Comparison of ENCODE assay signal across 22 cellular contexts in genomic region chr22:20043997-20044342, GRCh38. TPM values are rescaled to one million over a fixed set of nuclear protein-coding genes. Genes with fewer than 3 reads are reported as not detected.
DNase-seq lines count a peak whose midpoint lies in the region; ATAC-seq, FAIRE-seq and TF ChIP-seq lines count a peak whose summit lies in the region.
"Had no signal": no experiment of that assay in that cellular context is flagged by ENCODE, and none has a peak within 500 bp of the region (broad histone marks: within the 10 kb centered on the region; RNA-seq: fewer than 3 reads in every experiment).

No MANE protein-coding gene starts in this region.

- RAD21 ChIA-PET in GM12878 (lab: Charles Lee; ENCODE audit: unreplicated experiment): no interaction called here

- H3K36me3 ChIP-seq in GM12878 (ENCODE audit: control insufficient read depth in 2 of 2, insufficient read depth in 2 of 2, low read length in 1 of 2): peaks cover 0 to 6% of the 10 kb centered on the region in 2 experiments; a peak in 3 of 4 replicates
- H3K36me3 ChIP-seq in osteoblast (ENCODE audit: insufficient read depth, low read length): peaks cover 39% of the 10 kb centered on the region

- no peaks in the 10 kb centered on the region for H3K79me2 ChIP-seq in GM12878 (ENCODE audit: control insufficient read depth, insufficient read depth, low read length)
- peaks cover under 1% of the 10 kb centered on the region for H3K79me2 ChIP-seq in osteoblast (ENCODE audit: insufficient read depth, low read length)

- POLR2A ChIA-PET in GM12878 (lab: Charles Lee): no interaction called here

- FAIRE-seq in GM12878 (lab: Jason Lieb, UNC) (no peak), urothelium cell line (lab: Jason Lieb, UNC) (peak; percentile 98)
- FAIRE-seq: G401.6, GM19239, H1 had no signal

- intact Hi-C loops in GM12878 (cut with micrococcal nuclease; ENCODE audit: unreplicated experiment): no loop called here

- SMC1A ChIA-PET in GM12878 (lab: Charles Lee; ENCODE audit: uncharacterized antibody, unreplicated experiment): no interaction called here

- H3K27me3 ChIP-seq in GM12878 (replicated peaks in 1 of 2; ENCODE audit: control insufficient read depth in 2 of 2, insufficient read depth in 2 of 2, low read length in 1 of 2) (no peaks in the 10 kb centered on the region), osteoblast (ENCODE audit: insufficient read depth, low read length) (no peaks in the 10 kb centered on the region)
- H3K27me3 ChIP-seq: BLaER1 treated with 17β-estradiol and CSF1 and Interleukin-3, amounts not matched to agents 10 nM and 100 nM had no signal

- H3K9me3 Mint-ChIP-seq in memory B cell: no peaks in the 10 kb centered on the region

- TF ChIP-seq CTCF in GM12878 (IDR thresholded peaks at IDR 0.05 in 2 of 3, conservative IDR thresholded peaks at IDR 0.05 in 1 of 3; ENCODE audit: control insufficient read depth in 2 of 3, extremely low read depth in 1 of 3, insufficient read depth in 1 of 3, low read depth in 3 of 3, low read length in 3 of 3) (no peak), osteoblast (IDR thresholded peaks at IDR 0.05; ENCODE audit: extremely low read depth, low read depth, low read length) (no peak)

- H2AFZ ChIP-seq in GM12878 (ENCODE audit: control insufficient read depth, low read depth, low read length) (no peak overlapping the region), osteoblast (ENCODE audit: low read length) (no peak overlapping the region)
- H2AFZ ChIP-seq: GM23248 had no signal

- BruUV-seq in GM12878 (replicated peaks; lab: Mats Ljungman, UMichigan): no TSS peak

- DNase-seq in GM12878 (ENCODE audit: low read depth, low spot score) (no peak), memory B cell (ENCODE audit: low spot score in 2 of 2) (no peak), osteoblast (ENCODE audit: insufficient read length, low spot score, missing footprints) (peak; percentile 5), urothelium cell line (ENCODE audit: low spot score) (no peak), KBM-7 (no peak), SIG-M5 (lab: John Stamatoyannopoulos, UW) (no peak), cerebellum (ENCODE audit: low spot score) (no peak)
- no peak for DNase-seq in activated CD4-positive, CD25-positive, alpha-beta regulatory T cell (lab: John Stamatoyannopoulos, UW)
- DNase-seq: Calu3; CD4-positive, alpha-beta memory T cell; COR-L47; DMS153; DND-41; GM23248; H7; HCEC 1CT had no signal

- H3K27ac Mint-ChIP-seq in memory B cell: peak overlapping the region; percentile 55

- H3K4me3 Mint-ChIP-seq in memory B cell: no peak overlapping the region
- H3K4me3 Mint-ChIP-seq: B cell; CD14-positive monocyte; CD4-positive, alpha-beta memory T cell had no signal

- H3K4me1 Mint-ChIP-seq in memory B cell: peaks cover 8% of the 10 kb centered on the region
- H3K4me1 Mint-ChIP-seq: CD14-positive monocyte had no signal

- no peaks in the 10 kb centered on the region for H3K27me3 Mint-ChIP-seq in memory B cell
- H3K27me3 Mint-ChIP-seq: B cell; CD4-positive, alpha-beta memory T cell had no signal

- H3K27ac ChIP-seq in GM12878 (ENCODE audit: control insufficient read depth, insufficient read depth): no peak overlapping the region
- H3K27ac ChIP-seq in osteoblast (ENCODE audit: low read depth, low read length): no peak overlapping the region
- H3K27ac ChIP-seq: GM23248 had no signal

- no peak overlapping the region for H3K9ac ChIP-seq in GM12878 (ENCODE audit: control insufficient read depth, insufficient read depth, low read length)
- H3K9ac ChIP-seq: GM23248 had no signal

- TF ChIP-seq RAD21 in GM12878 (IDR thresholded peaks at IDR 0.05; ENCODE audit: insufficient read depth, low read depth, low read length): no peak

- H3K4me2 ChIP-seq in GM12878 (ENCODE audit: control insufficient read depth, insufficient read depth): no peak overlapping the region
- H3K4me2 ChIP-seq in osteoblast (ENCODE audit: insufficient read depth, low read length): no peak overlapping the region

- TF ChIP-seq POLR2A in GM12878 (IDR thresholded peaks at IDR 0.05; ENCODE audit: low read depth, low read length): peak; percentile 7; the same call in 1 of the 2 replicates

- H3K4me3 ChIP-seq in GM12878: no peak overlapping the region
- H3K4me3 ChIP-seq in osteoblast (ENCODE audit: insufficient read depth, low read length): no peak overlapping the region
- H3K4me3 ChIP-seq: BLaER1 treated with 17β-estradiol and CSF1 and Interleukin-3, amounts not matched to agents 10 nM and 100 nM; GM23248 had no signal

- whole genome bisulfite sequencing in GM12878 (ENCODE audit: insufficient coverage, insufficient replicate concordance, low lambda C conversion rate, missing lambda C conversion rate): 85% methylated on average over 7 of the region's 7 CpGs

- peaks cover 32% of the 10 kb centered on the region for H3K36me3 Mint-ChIP-seq in memory B cell

- H3K9me3 ChIP-seq in GM12878 (replicated peaks; ENCODE audit: control insufficient read depth, insufficient read depth, low read length) (peaks cover 5% of the 10 kb centered on the region; the same call in 2 of the 3 replicates), osteoblast (ENCODE audit: low read depth, low read length) (no peaks in the 10 kb centered on the region)

- TF ChIP-seq EP300 in GM12878 (IDR thresholded peaks at IDR 0.05; ENCODE audit: borderline replicate concordance in 1 of 2, control insufficient read depth in 1 of 2, low read depth in 2 of 2, low read length in 2 of 2): no peak

- H3K4me1 ChIP-seq in GM12878 (ENCODE audit: control insufficient read depth, insufficient read depth, low read length) (no peaks in the 10 kb centered on the region), osteoblast (ENCODE audit: insufficient read depth, low read length) (no peaks in the 10 kb centered on the region)

- CTCF ChIA-PET in GM12878 (lab: Yijun Ruan, JAX): no interaction called here

- H4K20me1 ChIP-seq in GM12878 (ENCODE audit: control insufficient read depth, insufficient read depth) (no peaks in the 10 kb centered on the region), osteoblast (ENCODE audit: insufficient read depth, low read length) (no peaks in the 10 kb centered on the region)

- in situ Hi-C loops in GM12878 (cut with MboI): no loop called here
- in situ Hi-C loops in KBM-7 (cut with MboI; ENCODE audit: low pct_unique_long_range_greater_than_20kb, low sequenced_read_pairs): no loop called here

- ATAC-seq in GM12878 (no peak), memory B cell (ENCODE audit: low read depth) (no peak)

RNA-seq across cellular contexts. Expression of gene TANGO2, which starts 23.1 kb away (rescaled TPM):
- 42.1 and 46.9 TPM in 2 replicates for total RNA-seq in GM12878 (2013; cell fraction: nucleolus; rRNA removed)
- total RNA-seq in GM12878 (2014; rRNA removed) (24.2 and 25.6 TPM in 2 replicates), GM12878 (2014; rRNA removed; fragmentation: Illumina TruSeq; extraction: Trizol) (14.2 and 17.5 TPM in 2 replicates), GM12878 (2021) (19.4 and 22.2 TPM in 2 replicates), osteoblast (41.8 and 43.8 TPM in 2 replicates), cerebellum (12.4 TPM)
- polyA plus RNA-seq in GM12878 (2011; ENCODE audit: low read depth): 14.8 TPM
- polyA plus RNA-seq in GM12878 (2011; rRNA removed) (9.7 and 21.0 TPM in 2 replicates), GM12878 (2014; fragmentation: Illumina TruSeq; extraction: Trizol) (11.6 and 19.8 TPM in 2 replicates), GM12878 (2014; fragmentation: Nextera tagmentation; extraction: Ambion mirVana) (1 to 10 TPM; 4.0 to 5.0 TPM), GM12878 (2014; rRNA removed) (23.1 and 26.7 TPM in 2 replicates), GM12878 (2016; fragmentation: Nextera tagmentation; extraction: Ambion mirVana) (10 to 100 TPM; 20.8 to 24.8 TPM)
- polyA plus RNA-seq in GM12878 (2011; cell fraction: cytosol; rRNA removed): 27.8 and 38.8 TPM in 2 replicates
- 28.8 and 31.0 TPM in 2 replicates for polyA plus RNA-seq in GM12878 (2011; cell fraction: nucleus; rRNA removed)
- 14.9 and 15.9 TPM in 2 replicates for polyA plus RNA-seq in GM12878 (2012)
- polyA minus RNA-seq in GM12878 (2011; rRNA and poly(A)+ RNA removed): 40.0 and 50.8 TPM in 2 replicates
- 9.4 and 9.5 TPM in 2 replicates for polyA minus RNA-seq in GM12878 (2011; cell fraction: cytosol; rRNA and poly(A)+ RNA removed)
- polyA minus RNA-seq in GM12878 (2011; cell fraction: nucleus; rRNA and poly(A)+ RNA removed): 7.4 and 13.3 TPM in 2 replicates

RNA-seq across cellular contexts. Expression of gene ARVCF, which starts 27.3 kb away (rescaled TPM):
- total RNA-seq in GM12878 (2013; cell fraction: nucleolus; rRNA removed): 0.76 and 0.92 TPM in 2 replicates
- total RNA-seq in GM12878 (2014; rRNA removed) (0.44 and 1.0 TPM in 2 replicates), GM12878 (2014; rRNA removed; fragmentation: Illumina TruSeq; extraction: Trizol) (0.13 and 0.32 TPM in 2 replicates), GM12878 (2021) (1.8 and 1.9 TPM in 2 replicates), osteoblast (19.7 and 27.1 TPM in 2 replicates), cerebellum (64.5 TPM)
- polyA plus RNA-seq in GM12878 (2011; ENCODE audit: low read depth): 0.13 TPM
- polyA plus RNA-seq in GM12878 (2011; rRNA removed) (0.17 and 0.26 TPM in 2 replicates), GM12878 (2014; fragmentation: Illumina TruSeq; extraction: Trizol) (0.13 and 0.21 TPM in 2 replicates), GM12878 (2014; fragmentation: Nextera tagmentation; extraction: Ambion mirVana) (not detected), GM12878 (2014; rRNA removed) (1.00 and 2.6 TPM in 2 replicates), GM12878 (2016; fragmentation: Nextera tagmentation; extraction: Ambion mirVana) (1 to 10 TPM; 1.0 to 1.3 TPM)
- polyA plus RNA-seq in GM12878 (2011; cell fraction: cytosol; rRNA removed): 0.22 and 0.60 TPM in 2 replicates
- polyA plus RNA-seq in GM12878 (2011; cell fraction: nucleus; rRNA removed): 5.6 and 6.7 TPM in 2 replicates
- 1.2 and 3.5 TPM in 2 replicates for polyA plus RNA-seq in GM12878 (2012)
- polyA minus RNA-seq in GM12878 (2011; rRNA and poly(A)+ RNA removed): 0.15 and 0.52 TPM in 2 replicates
- not detected in 2 replicates for polyA minus RNA-seq in GM12878 (2011; cell fraction: cytosol; rRNA and poly(A)+ RNA removed)
- 2.0 and 2.1 TPM in 2 replicates for polyA minus RNA-seq in GM12878 (2011; cell fraction: nucleus; rRNA and poly(A)+ RNA removed)

RNA-seq across cellular contexts. Expression of gene DGCR8, which starts 36.1 kb away (rescaled TPM):
- total RNA-seq in GM12878 (2013; cell fraction: nucleolus; rRNA removed): 62.1 and 88.0 TPM in 2 replicates
- 24.1 and 28.5 TPM in 2 replicates for total RNA-seq in GM12878 (2014; rRNA removed)
- 15.4 and 17.3 TPM in 2 replicates for total RNA-seq in GM12878 (2014; rRNA removed; fragmentation: Illumina TruSeq; extraction: Trizol)
- total RNA-seq in GM12878 (2021): 33.0 and 35.1 TPM in 2 replicates
- 10.6 TPM for polyA plus RNA-seq in GM12878 (2011; ENCODE audit: low read depth)
- 15.0 and 17.1 TPM in 2 replicates for polyA plus RNA-seq in GM12878 (2011; rRNA removed)
- polyA plus RNA-seq in GM12878 (2011; cell fraction: cytosol; rRNA removed): 18.7 and 20.5 TPM in 2 replicates
- 96.6 and 126 TPM in 2 replicates for polyA plus RNA-seq in GM12878 (2011; cell fraction: nucleus; rRNA removed)
- polyA plus RNA-seq in GM12878 (2012): 13.6 and 18.8 TPM in 2 replicates
- 14.1 and 17.9 TPM in 2 replicates for polyA plus RNA-seq in GM12878 (2014; fragmentation: Illumina TruSeq; extraction: Trizol)
- 1 to 10 TPM; 1.2 to 2.5 TPM for polyA plus RNA-seq in GM12878 (2014; fragmentation: Nextera tagmentation; extraction: Ambion mirVana)
- polyA plus RNA-seq in GM12878 (2014; rRNA removed): 27.8 and 29.7 TPM in 2 replicates
- 10 to 100 TPM; 12.9 to 16.9 TPM for polyA plus RNA-seq in GM12878 (2016; fragmentation: Nextera tagmentation; extraction: Ambion mirVana)
- 18.9 and 21.9 TPM in 2 replicates for polyA minus RNA-seq in GM12878 (2011; rRNA and poly(A)+ RNA removed)
- 7.9 and 8.5 TPM in 2 replicates for polyA minus RNA-seq in GM12878 (2011; cell fraction: cytosol; rRNA and poly(A)+ RNA removed)
- polyA minus RNA-seq in GM12878 (2011; cell fraction: nucleus; rRNA and poly(A)+ RNA removed): 18.7 and 34.8 TPM in 2 replicates
- 25.9 and 44.2 TPM in 2 replicates for total RNA-seq in osteoblast
- 45.4 TPM for total RNA-seq in cerebellum
